In the genomic region with DNA sequence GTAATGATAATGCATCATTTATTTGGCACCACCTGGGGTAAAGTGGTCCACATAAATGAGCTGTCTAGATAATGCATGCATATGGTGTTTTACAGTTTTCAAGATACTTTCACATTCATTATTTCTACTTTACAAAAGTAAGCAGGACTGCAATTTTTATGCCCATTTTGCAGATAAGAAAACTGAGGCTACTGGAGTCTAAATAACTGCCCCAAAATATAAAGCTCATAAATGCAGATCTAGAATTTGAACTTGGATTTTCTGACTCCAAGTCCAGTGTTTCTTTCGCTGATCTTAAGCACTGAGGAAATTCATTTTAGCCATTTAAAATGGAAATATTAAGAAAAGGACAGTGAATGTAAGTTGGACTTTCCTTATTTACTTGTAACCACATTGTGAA, we compare ENCODE assay signal across 8 cellular contexts. TPM values are rescaled to one million over a fixed set of nuclear protein-coding genes. Genes with fewer than 3 reads are reported as not detected.
"Had no signal": no experiment of that assay in that cellular context is flagged by ENCODE, and none has a peak within 500 bp of the region (broad histone marks: within the 10 kb centered on the region; RNA-seq: fewer than 3 reads in every experiment).

No MANE protein-coding gene starts in this region.

- H3K4me2 ChIP-seq: KMS-11 had no signal

- DNase-seq: IMR-90, KBM-7, KG1 had no signal

- H3K4me3 Mint-ChIP-seq: IgD-negative memory B cell had no signal

- H3K9ac ChIP-seq: KMS-11 had no signal

- FAIRE-seq: HTR-8/SVneo had no signal

- H3K27ac ChIP-seq: HL-60, KMS-11 had no signal

- H3K36me3 Mint-ChIP-seq: IgD-negative memory B cell had no signal

- H3K4me1 Mint-ChIP-seq: IgD-negative memory B cell had no signal

RNA-seq across cellular contexts. Expression of a gene that starts 36.5 kb away (rescaled TPM):
- total RNA-seq: HT1080, IMR-90 had no signal
- polyA plus RNA-seq: IMR-90 had no signal
